8 cellular contexts compared by ENCODE assay signal in genomic region chr17:61411114-61411943, GRCh38. TPM values are rescaled to one million over a fixed set of nuclear protein-coding genes. Genes with fewer than 3 reads are reported as not detected.
DNase-seq lines count a peak whose midpoint lies in the region; ATAC-seq, FAIRE-seq and TF ChIP-seq lines count a peak whose summit lies in the region.

No MANE protein-coding gene starts in this region.

- no peaks in the 10 kb centered on the region for H3K27me3 ChIP-seq in AG04450 (ENCODE audit: control insufficient read depth, insufficient read depth, low read length)

- TF ChIP-seq POLR2A in GM12891 (IDR thresholded peaks at IDR 0.05; ENCODE audit: low read depth, low read length), result no peak

- TF ChIP-seq CTCF in AG04450 (IDR thresholded peaks at IDR 0.05; ENCODE audit: low read depth, low read length) (peak; percentile 40), astrocyte of the spinal cord (IDR thresholded peaks at IDR 0.05; ENCODE audit: low read depth, low read length) (peak; percentile 18)

- FAIRE-seq in GM12891 (lab: Jason Lieb, UNC), result no peak

- POLR2A ChIA-PET in AG04450 (lab: Yijun Ruan, JAX), result interaction anchor here (0.9 to 5.0 kb wide), 5 partner anchors 11 to 173 kb away, joined by 3 to 27 read pairs (median 3); partner anchors contain the start of gene TBX2

- CTCF ChIA-PET in AG04450 (lab: Charles Lee), result interaction anchor here (0.7 to 3.0 kb wide), 16 partner anchors 8 to 440 kb away, joined by 3 to 39 read pairs (median 4); no protein-coding TSS in a partner anchor

- H3K4me3 ChIP-seq in AG04450 (ENCODE audit: low read depth, low read length) (peak overlapping the region; percentile 68), astrocyte of the spinal cord (ENCODE audit: low read depth, low read length) (peak overlapping the region; percentile 46), skin epidermis (peak overlapping the region; percentile 34 to 55 (median 50))

- DNase-seq in AG04450 (ENCODE audit: low read depth, low spot score), result no peak
- DNase-seq in GM12891 (ENCODE audit: insufficient read length, low spot score), result peak; percentile 43
- peak; percentile 65 to 73 for DNase-seq in NCI-H526 (lab: John Stamatoyannopoulos, UW)
- peak; percentile 61 for DNase-seq in astrocyte of the spinal cord (ENCODE audit: low read depth, low spot score)
- peak; percentile 45 for DNase-seq in iPS-NIHi7 (ENCODE audit: extremely low spot score)

- ATAC-seq in HG03457 (IDR thresholded peaks at IDR 0.05; ENCODE audit: unreplicated experiment) (no peak), HG02970 (IDR thresholded peaks at IDR 0.05; ENCODE audit: low FRiP score, unreplicated experiment) (no peak)

- peaks cover 6% of the 10 kb centered on the region; the same call in 1 of the 2 replicates for H3K9me3 ChIP-seq in AG04450 (ENCODE audit: control insufficient read depth, insufficient read depth, low read length)

- peak overlapping the region; percentile 94 for H3K27ac ChIP-seq in AG04450 (ENCODE audit: low read depth, low read length)
- H3K27ac ChIP-seq in skin epidermis, result peak overlapping the region in 20 of 21 experiments; percentile 3 to 86 (median 66)

- in situ Hi-C loops in astrocyte of the spinal cord (cut with HindIII; ENCODE audit: low sequenced_read_pairs), result no loop called here

TF ChIP-seq in GM12891, 5 proteins besides CTCF, POLR2A, EP300 and RAD21:
- TF ChIP-seq PAX5 (IDR thresholded peaks at IDR 0.05; ENCODE audit: insufficient read depth, low read length, severe bottlenecking) (no peak), SPI1 (IDR thresholded peaks at IDR 0.05; ENCODE audit: low read depth, low read length) (no peak), POLR2AphosphoS5 (IDR thresholded peaks at IDR 0.05; ENCODE audit: low read depth, low read length) (no peak), TAF1 (IDR thresholded peaks at IDR 0.05; ENCODE audit: low read depth, low read length) (no peak)
TF ChIP-seq in GM12891: peak in this region for 0.

RNA-seq across cellular contexts. Expression of gene TBX2, which starts 11.7 kb away (rescaled TPM):
- 18.3 and 22.0 TPM in 2 replicates for polyA plus RNA-seq in AG04450 (2011; rRNA removed)
- polyA minus RNA-seq in AG04450 (2011; rRNA and poly(A)+ RNA removed), result 36.1 and 52.1 TPM in 2 replicates
- 0.01 TPM for polyA plus RNA-seq in GM12891 (2012; ENCODE audit: low read depth, missing spikeins)

RNA-seq across cellular contexts. Expression of gene TBX4, which starts 40.9 kb away (rescaled TPM):
- polyA plus RNA-seq in AG04450 (2011; rRNA removed), result 0.06 and 0.11 TPM in 2 replicates
- polyA minus RNA-seq in AG04450 (2011; rRNA and poly(A)+ RNA removed), result not detected in 2 replicates
- not detected for polyA plus RNA-seq in GM12891 (2012; ENCODE audit: low read depth, missing spikeins)
